ENCODE assay signal across 9 cellular contexts in genomic region chr5:137602721-137603273, GRCh38.
"Had no signal": no experiment of that assay in that cellular context is flagged by ENCODE, and none has a peak within 500 bp of the region (broad histone marks: within the 10 kb centered on the region; RNA-seq: fewer than 3 reads in every experiment).

No MANE protein-coding gene starts in this region.

- H3K4me3 ChIP-seq: GM23338 had no signal

- H2AFZ ChIP-seq: GM23338 had no signal

- H3K9ac ChIP-seq: KMS-11 had no signal

- H3K36me3 Mint-ChIP-seq: IgD-negative memory B cell had no signal

- H3K4me1 Mint-ChIP-seq: IgD-negative memory B cell had no signal

- H3K27ac ChIP-seq: KMS-11 had no signal

- H3K27ac Mint-ChIP-seq: GM23338, H9, IgD-negative memory B cell had no signal

- H3K9me3 Mint-ChIP-seq: GM23338, H9, IgD-negative memory B cell had no signal

- FAIRE-seq: H1, H54, HTR-8/SVneo had no signal

- DNase-seq: H9, HCEC 1CT, KBM-7 had no signal

- H3K4me2 ChIP-seq: GM23338, KMS-11 had no signal

- H3K4me3 Mint-ChIP-seq: GM23338, H9, IgD-negative memory B cell had no signal

- ATAC-seq: GM23338 had no signal
